In the genomic region with DNA sequence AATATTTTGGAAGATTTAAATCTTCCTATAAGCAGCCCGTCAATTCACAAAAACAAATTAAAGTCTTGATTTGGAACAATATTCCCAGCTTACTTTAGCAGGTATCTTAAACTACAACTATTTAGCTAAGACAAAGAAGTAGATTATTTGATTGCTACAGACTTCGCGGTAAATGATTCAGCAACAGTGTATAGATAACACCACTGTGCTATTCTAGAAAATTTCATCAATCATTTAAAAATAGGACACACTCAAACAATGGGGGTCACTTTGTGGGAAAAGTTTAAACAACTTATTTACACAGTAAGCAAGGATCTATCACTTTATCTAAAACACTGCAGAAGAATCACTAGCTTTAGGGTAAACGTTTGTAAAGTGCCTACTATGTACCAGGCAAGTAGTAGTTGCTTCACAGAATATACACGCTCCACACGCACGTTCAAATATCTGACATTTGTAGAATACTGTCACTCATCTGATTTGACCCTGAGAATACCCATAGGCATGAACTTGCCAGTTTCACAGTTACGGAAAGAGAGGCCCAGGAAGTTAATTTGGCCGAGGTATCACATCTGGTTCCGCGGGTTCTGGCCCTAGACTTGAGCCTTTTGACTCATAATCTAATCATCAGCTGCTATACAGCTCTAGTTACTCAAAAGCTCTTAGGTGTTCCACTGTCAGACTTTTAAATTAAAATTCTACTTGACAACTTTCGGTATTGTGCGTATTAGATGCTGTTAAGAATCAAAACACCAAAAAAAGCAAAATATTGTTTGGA, we compare ENCODE assay signal across 9 cellular contexts. TPM values are rescaled to one million over a fixed set of nuclear protein-coding genes. Genes with fewer than 3 reads are reported as not detected.
DNase-seq lines count a peak whose midpoint lies in the region; ATAC-seq, FAIRE-seq and TF ChIP-seq lines count a peak whose summit lies in the region.
"Had no signal": no experiment of that assay in that cellular context is flagged by ENCODE, and none has a peak within 500 bp of the region (broad histone marks: within the 10 kb centered on the region; RNA-seq: fewer than 3 reads in every experiment).

No MANE protein-coding gene starts in this region.

- DNase-seq in left ventricle myocardium inferior (no peak), left ventricle myocardium superior (no peak), kidney (no peak), suprapubic skin (ENCODE audit: low spot score in 2 of 2) (no peak)
- no peak for DNase-seq in activated naive CD8-positive, alpha-beta T cell treated with anti-CD3 and anti-CD28 coated beads, Interleukin-2, amount 50 U/mL, for 24 hours
- DNase-seq in stimulated activated naive CD4-positive, alpha-beta T cell treated with Interleukin-2 at 50 U/mL for 16 hours (lab: John Stamatoyannopoulos, UW) = no peak

- ATAC-seq in left ventricle myocardium superior = no peak
- no peak for ATAC-seq in activated naive CD8-positive, alpha-beta T cell treated with anti-CD3 and anti-CD28 coated beads, Interleukin-2, amount 50 U/mL, for 24 hours
- no peak for ATAC-seq in GM19035 (IDR thresholded peaks at IDR 0.05; ENCODE audit: unreplicated experiment)
- no peak for ATAC-seq in HG02642 (IDR thresholded peaks at IDR 0.05; ENCODE audit: poor library complexity, unreplicated experiment)

- no peaks in the 10 kb centered on the region for H3K36me3 Mint-ChIP-seq in activated naive CD8-positive, alpha-beta T cell treated with anti-CD3 and anti-CD28 coated beads, Interleukin-2, amount 50 U/mL, for 24 hours (ENCODE audit: low read depth)

- no peak for TF ChIP-seq EP300 in suprapubic skin (IDR thresholded peaks at IDR 0.05)

- peak overlapping the region; percentile 81 for H3K4me3 Mint-ChIP-seq in activated naive CD8-positive, alpha-beta T cell treated with anti-CD3 and anti-CD28 coated beads, Interleukin-2, amount 50 U/mL, for 24 hours

- H3K9me3 Mint-ChIP-seq in activated naive CD8-positive, alpha-beta T cell treated with anti-CD3 and anti-CD28 coated beads, Interleukin-2, amount 50 U/mL, for 24 hours = no peaks in the 10 kb centered on the region

- H3K27me3 ChIP-seq in left ventricle myocardium inferior (ENCODE audit: low read depth) = no peaks in the 10 kb centered on the region
- no peaks in the 10 kb centered on the region for H3K27me3 ChIP-seq in suprapubic skin

- H3K9ac ChIP-seq in kidney (ENCODE audit: low read length in 2 of 2) = peak overlapping the region; percentile 26 to 83

- H3K27me3 Mint-ChIP-seq in activated naive CD8-positive, alpha-beta T cell treated with anti-CD3 and anti-CD28 coated beads, Interleukin-2, amount 50 U/mL, for 24 hours = peaks cover 5% of the 10 kb centered on the region

- 39% methylated on average over 13 of the region's 13 CpGs for WGBS in suprapubic skin

- no peak for TF ChIP-seq CTCF in left ventricle myocardium inferior (IDR thresholded peaks at IDR 0.05; ENCODE audit: borderline replicate concordance)
- no peak for TF ChIP-seq CTCF in kidney (IDR thresholded peaks at IDR 0.05; ENCODE audit: borderline replicate concordance, extremely low read depth, insufficient read depth)
- no peak for TF ChIP-seq CTCF in suprapubic skin (IDR thresholded peaks at IDR 0.05)

- no peak overlapping the region for H3K27ac Mint-ChIP-seq in activated naive CD8-positive, alpha-beta T cell treated with anti-CD3 and anti-CD28 coated beads, Interleukin-2, amount 50 U/mL, for 24 hours

- intact Hi-C loops in left ventricle myocardium inferior (cut with micrococcal nuclease) = no loop called here
- intact Hi-C loops in left ventricle myocardium superior (cut with micrococcal nuclease) = no loop called here
- intact Hi-C loops in kidney (cut with DNase I) = no loop called here

- H3K4me3 ChIP-seq in left ventricle myocardium inferior (peak overlapping the region; percentile 83), kidney (ENCODE audit: low read length in 2 of 2) (peak overlapping the region; percentile 75 to 82), suprapubic skin (peak overlapping the region; percentile 72)

- peaks cover 9% of the 10 kb centered on the region for H3K4me1 Mint-ChIP-seq in activated naive CD8-positive, alpha-beta T cell treated with anti-CD3 and anti-CD28 coated beads, Interleukin-2, amount 50 U/mL, for 24 hours

- H3K4me1 ChIP-seq in left ventricle myocardium inferior (peaks cover 15% of the 10 kb centered on the region), kidney (ENCODE audit: control insufficient read depth in 1 of 2, insufficient read depth in 1 of 2, low read depth in 1 of 2, low read length in 2 of 2) (peaks cover 0 to 4% of the 10 kb centered on the region in 2 donors), suprapubic skin (peaks cover 28% of the 10 kb centered on the region)

- H3K27ac ChIP-seq in left ventricle myocardium inferior (replicated peaks) (peak overlapping the region; percentile 83), kidney (ENCODE audit: low read depth in 2 of 2, low read length in 2 of 2) (peak overlapping the region in 1 of 2 donors; percentile 65), suprapubic skin (peak overlapping the region; percentile 93)

- H3K36me3 ChIP-seq in left ventricle myocardium inferior = no peaks in the 10 kb centered on the region
- H3K36me3 ChIP-seq in kidney (ENCODE audit: control insufficient read depth in 1 of 2, insufficient read depth in 2 of 2, low read length in 2 of 2) = no peaks in the 10 kb centered on the region
- no peaks in the 10 kb centered on the region for H3K36me3 ChIP-seq in suprapubic skin

- TF ChIP-seq POLR2A in suprapubic skin (IDR thresholded peaks at IDR 0.05) = no peak

- H3K9me3 ChIP-seq in left ventricle myocardium inferior (replicated peaks) (no peaks in the 10 kb centered on the region), kidney (ENCODE audit: control insufficient read depth in 1 of 2, low read length in 2 of 2) (no peaks in the 10 kb centered on the region), suprapubic skin (no peaks in the 10 kb centered on the region)

- no peak for FAIRE-seq in kidney (lab: Jason Lieb, UNC)

RNA-seq across cellular contexts. Expression of gene DENND2C, which starts 0.9 kb away (rescaled TPM):
- 3.2 TPM for total RNA-seq in left ventricle myocardium inferior
- 4.2 TPM for total RNA-seq in left ventricle myocardium superior
- total RNA-seq in kidney = 2.5 TPM
- polyA plus RNA-seq in kidney (ENCODE audit: insufficient read depth, low read depth, low replicate concordance) = 0.88 TPM
- total RNA-seq in suprapubic skin = 10 to 100 TPM; 33.6 to 60.9 (median 53.6) TPM

RNA-seq across cellular contexts. Expression of gene AMPD1, which starts 26.4 kb away (rescaled TPM):
- total RNA-seq in left ventricle myocardium inferior = not detected
- total RNA-seq in left ventricle myocardium superior = 0.10 TPM
- total RNA-seq in kidney = 1.5 TPM
- not detected for polyA plus RNA-seq in kidney (ENCODE audit: insufficient read depth, low read depth, low replicate concordance)
- not detected for total RNA-seq in suprapubic skin
- total RNA-seq: lung microvascular endothelial cell had no signal

RNA-seq across cellular contexts. Expression of gene NRAS, which starts 47.6 kb away (rescaled TPM):
- total RNA-seq in left ventricle myocardium inferior = 7.6 TPM
- total RNA-seq in left ventricle myocardium superior = 6.9 TPM
- 35.2 TPM for total RNA-seq in kidney
- 13.3 TPM for polyA plus RNA-seq in kidney (ENCODE audit: insufficient read depth, low read depth, low replicate concordance)
- total RNA-seq in suprapubic skin = 10 to 100 TPM; 21.8 to 41.1 (median 33.3) TPM
